ENCODE assay signal across 25 cellular contexts in the genomic region with DNA sequence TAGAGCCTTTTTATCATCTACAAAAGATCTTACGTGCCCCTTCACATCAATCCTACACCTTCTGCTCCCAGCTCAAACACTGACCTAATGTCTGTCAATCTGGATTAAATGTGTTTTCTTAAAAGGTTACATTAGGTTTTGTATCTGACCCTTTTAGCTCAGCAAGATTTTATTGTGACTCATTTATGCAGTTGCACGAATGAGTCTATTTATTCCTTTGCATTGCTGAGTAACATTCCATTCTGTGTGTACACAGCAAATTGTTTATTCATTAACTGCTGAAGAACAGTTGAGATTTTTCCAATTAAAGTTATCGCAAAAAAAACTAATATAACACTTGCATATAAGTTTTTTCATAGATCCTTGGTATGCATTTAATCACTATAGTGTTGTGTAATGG.
"Had no signal": no experiment of that assay in that cellular context is flagged by ENCODE, and none has a peak within 500 bp of the region (broad histone marks: within the 10 kb centered on the region; RNA-seq: fewer than 3 reads in every experiment).

No MANE protein-coding gene starts in this region.

- H3K36me3 ChIP-seq: left ventricle myocardium inferior, neural progenitor cell, neutrophil, ovary, spleen, tibial nerve, uterus had no signal

- H3K9me3 ChIP-seq: left ventricle myocardium inferior, neutrophil, ovary, tibial nerve, uterus had no signal

- ATAC-seq: natural killer cell; right cardiac atrium; sciatic nerve; stimulated activated effector memory CD8-positive, alpha-beta T cell treated with anti-CD3 and anti-CD28 coated beads, Interleukin-12 subunit alpha, Interleukin-12 subunit beta, amount 100 ng/mL, for 72 hours had no signal

- H3K27me3 ChIP-seq: neural progenitor cell, neutrophil, ovary, spleen, tibial nerve, uterus had no signal

- DNase-seq: hypothalamus; immature natural killer cell; kidney; left ventricle myocardium inferior; mesendoderm; naive B cell; natural killer cell; nephron progenitor cell; occipital lobe; ovary; retina; right cardiac atrium; small intestine; spleen; stimulated activated CD4-positive, alpha-beta T cell treated with anti-CD3 and anti-CD28 coated beads, Interleukin-4, amount 100 ng/mL, for 24 hours; stimulated activated naive CD4-positive, alpha-beta T cell; substantia nigra; uterus had no signal

- H3K9ac ChIP-seq: neural progenitor cell had no signal

- H2AFZ ChIP-seq: neural progenitor cell had no signal

- H3K4me2 ChIP-seq: neural progenitor cell had no signal

- H3K27ac ChIP-seq: left ventricle myocardium inferior, neural progenitor cell, neutrophil, ovary, spleen, tibial nerve, uterus had no signal

- H3K4me1 ChIP-seq: left ventricle myocardium inferior, neural progenitor cell, spleen, tibial nerve, uterus had no signal

- H3K4me3 ChIP-seq: left ventricle myocardium inferior, lung, neural progenitor cell, ovary, spleen, tibial nerve, uterus had no signal

- FAIRE-seq: islet of Langerhans, kidney, small intestine had no signal
